In the genomic region with DNA sequence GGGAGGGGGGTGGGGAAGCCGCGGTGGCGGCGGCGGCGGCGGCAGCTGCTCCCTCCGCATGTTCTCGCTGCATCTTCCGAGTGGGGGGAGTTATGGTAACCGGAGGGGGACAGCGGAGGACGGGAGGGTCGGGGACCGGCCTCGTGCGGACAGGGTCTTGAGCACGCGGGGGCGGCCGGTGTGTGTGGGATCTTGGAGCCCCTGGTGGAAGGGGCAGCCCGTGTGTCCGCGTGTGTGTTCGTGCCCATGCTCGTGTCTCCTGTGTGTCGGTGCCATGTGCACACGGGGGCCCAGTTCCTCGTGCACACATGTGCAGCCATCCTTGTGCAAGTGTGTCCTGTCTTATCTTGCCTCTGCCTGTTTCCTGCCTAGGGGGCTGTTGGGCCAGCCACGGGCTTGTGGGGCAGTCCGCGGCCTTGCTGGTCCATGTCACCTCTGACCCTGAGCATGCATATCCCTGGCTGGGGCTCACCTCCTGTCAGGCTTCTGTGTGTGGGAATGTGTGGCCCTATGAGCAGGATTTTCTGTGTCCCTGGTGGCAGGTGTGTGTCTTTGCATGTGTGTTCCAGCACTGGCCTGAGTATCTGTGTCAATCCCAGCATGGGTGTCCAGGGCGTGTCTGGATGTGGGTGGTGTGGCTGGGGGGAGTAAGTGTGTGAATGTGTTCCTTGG, we compare ENCODE assay signal across 8 cellular contexts. TPM values are rescaled to one million over a fixed set of nuclear protein-coding genes. Genes with fewer than 3 reads are reported as not detected.
DNase-seq lines count a peak whose midpoint lies in the region; ATAC-seq and TF ChIP-seq lines count a peak whose summit lies in the region.

No MANE protein-coding gene starts in this region.

- H3K4me1 Mint-ChIP-seq in glutamatergic neuron (ENCODE audit: low read depth, unreplicated experiment), result peaks cover 69% of the 10 kb centered on the region

- ATAC-seq in psoas muscle (no peak), HG03025 (IDR thresholded peaks at IDR 0.05; ENCODE audit: low FRiP score, unreplicated experiment) (no peak), HG02884 (IDR thresholded peaks at IDR 0.05; ENCODE audit: unreplicated experiment) (no peak)

- 10 to 21% (median 10%) methylated on average over 19 to 33 of the region's 33 CpGs for WGBS in psoas muscle, 3 donors

- intact Hi-C loops in psoas muscle (cut with DNase I), result loop anchor here in 1 of 2 donors (5.0 kb wide), 1 partner anchor 36 kb away; a partner anchor contains a TSS

- H3K9me3 Mint-ChIP-seq in glutamatergic neuron (ENCODE audit: unreplicated experiment), result peaks cover 10% of the 10 kb centered on the region

- H3K27me3 ChIP-seq in MG63, result no peaks in the 10 kb centered on the region
- H3K27me3 ChIP-seq in psoas muscle (ENCODE audit: insufficient read depth in 3 of 3, low read length in 2 of 3), result no peaks in the 10 kb centered on the region

- H3K27ac ChIP-seq in psoas muscle, result peak overlapping the region; percentile 41

- DNase-seq in NCI-H510A treated with DMSO at 0.1 percent for 48 hours (lab: John Stamatoyannopoulos, UW) (peak; percentile 21), NCI-H510A (lab: John Stamatoyannopoulos, UW) (no peak), MG63 (peak; percentile 44), glutamatergic neuron (no peak), psoas muscle (no peak)
- DNase-seq in activated T-cell treated with anti-CD3 and anti-CD28 coated beads, Interleukin-2, amount 50 U/mL, for 48 hours, result peak; percentile 68 to 73

- H3K36me3 ChIP-seq in MG63 (no peaks in the 10 kb centered on the region), psoas muscle (ENCODE audit: insufficient read depth in 1 of 2, low read depth in 1 of 2) (no peaks in the 10 kb centered on the region)

- H3K27me3 Mint-ChIP-seq in glutamatergic neuron (ENCODE audit: unreplicated experiment), result peaks cover 13% of the 10 kb centered on the region

- peaks cover 8% of the 10 kb centered on the region for H3K36me3 Mint-ChIP-seq in glutamatergic neuron (ENCODE audit: unreplicated experiment)

- H3K9me3 ChIP-seq in MG63 (no peaks in the 10 kb centered on the region), psoas muscle (no peaks in the 10 kb centered on the region)

- TF ChIP-seq CTCF in glutamatergic neuron (IDR thresholded peaks at IDR 0.05; ENCODE audit: partially characterized antibody, unreplicated experiment) (peak; percentile 59), psoas muscle (IDR thresholded peaks at IDR 0.05) (no peak)

- H3K4me3 ChIP-seq in MG63 (peak overlapping the region; percentile 37), psoas muscle (peak overlapping the region; percentile 73)

- H3K4me1 ChIP-seq in psoas muscle, result peaks cover 18% of the 10 kb centered on the region

- peak overlapping the region; percentile 93 for H3K4me3 Mint-ChIP-seq in glutamatergic neuron (ENCODE audit: unreplicated experiment)

- peak overlapping the region; percentile 80 for H3K27ac Mint-ChIP-seq in glutamatergic neuron (ENCODE audit: unreplicated experiment)

RNA-seq across cellular contexts. Expression of a gene that starts 8.5 kb away (rescaled TPM):
- 0.92 and 0.96 TPM in 2 replicates for total RNA-seq in MG63 (2014; rRNA removed; shearing (Covaris generic); ENCODE audit: low replicate concordance)
- total RNA-seq in glutamatergic neuron (ENCODE audit: unreplicated experiment) (75.1 TPM), psoas muscle (1 to 10 TPM; 1.9 to 4.3 (median 2.2) TPM)
- polyA plus RNA-seq in psoas muscle, result 1 to 10 TPM in 2 of 3 donors, under 1 TPM in 1; 0.70 to 2.2 (median 1.5) TPM

RNA-seq across cellular contexts. Expression of a gene that starts 10.4 kb away (rescaled TPM):
- total RNA-seq in MG63 (2014; rRNA removed; shearing (Covaris generic); ENCODE audit: low replicate concordance), result 158 and 230 TPM in 2 replicates
- 384 TPM for total RNA-seq in glutamatergic neuron (ENCODE audit: unreplicated experiment)
- total RNA-seq in psoas muscle, result 100 to 1,000 TPM in 2 of 4 donors, 10 to 100 TPM in 2; 75.4 to 121 (median 95.6) TPM
- 100 to 1,000 TPM in 2 of 3 donors, 10 to 100 TPM in 1; 99.9 to 126 (median 125) TPM for polyA plus RNA-seq in psoas muscle

RNA-seq across cellular contexts. Expression of a gene that starts 17.5 kb away (rescaled TPM):
- 11.6 and 12.6 TPM in 2 replicates for total RNA-seq in MG63 (2014; rRNA removed; shearing (Covaris generic); ENCODE audit: low replicate concordance)
- total RNA-seq in glutamatergic neuron (ENCODE audit: unreplicated experiment) (73.5 TPM), psoas muscle (10 to 100 TPM; 40.5 to 57.5 (median 50.5) TPM)
- 10 to 100 TPM; 65.6 to 84.8 (median 78.3) TPM for polyA plus RNA-seq in psoas muscle

RNA-seq across cellular contexts. Expression of a gene that starts 26.0 kb away (rescaled TPM):
- total RNA-seq in MG63 (2014; rRNA removed; shearing (Covaris generic); ENCODE audit: low replicate concordance), result 5.6 and 6.9 TPM in 2 replicates
- total RNA-seq in glutamatergic neuron (ENCODE audit: unreplicated experiment) (9.6 TPM), psoas muscle (1 to 10 TPM; 2.4 to 4.9 (median 3.9) TPM)
- 1 to 10 TPM; 1.9 to 5.2 (median 3.7) TPM for polyA plus RNA-seq in psoas muscle

RNA-seq across cellular contexts. Expression of a gene that starts 36.7 kb away (rescaled TPM):
- 36.6 and 45.5 TPM in 2 replicates for total RNA-seq in MG63 (2014; rRNA removed; shearing (Covaris generic); ENCODE audit: low replicate concordance)
- total RNA-seq in glutamatergic neuron (ENCODE audit: unreplicated experiment), result 14.8 TPM
- total RNA-seq in psoas muscle, result under 1 TPM in 3 of 4 donors, not detected in 1; 0.17 to 0.27 (median 0.25) TPM
- polyA plus RNA-seq in psoas muscle, result 1 to 10 TPM in 1 of 3 donors, under 1 TPM in 2; 0.15 to 1.0 (median 0.19) TPM

Comparison
In these comparisons a context has a peak if more than half of its experiments do, and no peak if none do; other contexts are left out.
1. DNase-seq: peak in NCI-H510A treated with DMSO at 0.1 percent for 48 hours (single experiment), MG63 (single experiment) and activated T-cell treated with anti-CD3 and anti-CD28 coated beads, Interleukin-2, amount 50 U/mL, for 48 hours (2 of 2); none in NCI-H510A (single experiment), glutamatergic neuron (single experiment) and psoas muscle (0 of 2).
2. RNA of a gene that starts 8.5 kb away (total RNA-seq): 75.1 TPM in glutamatergic neuron (single experiment); 1.9 to 4.3 TPM in psoas muscle and 0.92 to 0.96 TPM in MG63; every median in the first group is over 10 times any median in the second.